8 cellular contexts compared by ENCODE assay signal in the genomic region with DNA sequence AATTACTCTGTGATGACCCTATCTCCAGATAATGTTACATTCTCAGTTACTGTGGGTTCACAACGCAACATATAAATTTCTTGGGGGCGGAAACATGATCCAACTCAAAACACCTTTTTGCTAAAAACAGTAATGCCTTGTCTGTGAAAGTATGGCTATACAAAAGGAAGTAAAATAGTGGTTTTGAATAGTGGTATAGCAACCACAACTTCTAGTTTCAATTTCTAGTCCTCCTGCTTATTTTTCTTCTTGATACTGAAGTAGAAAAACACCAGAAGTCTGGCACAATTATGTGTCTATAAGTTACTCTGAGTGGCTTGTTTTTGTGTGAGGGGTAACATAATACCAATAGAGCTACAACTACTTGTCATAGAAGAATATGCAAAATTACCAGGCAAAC. TPM values are rescaled to one million over a fixed set of nuclear protein-coding genes. Genes with fewer than 3 reads are reported as not detected.
DNase-seq lines count a peak whose midpoint lies in the region; ATAC-seq, FAIRE-seq and TF ChIP-seq lines count a peak whose summit lies in the region.

No MANE protein-coding gene starts in this region.

- peak; percentile 53 for ATAC-seq in GM21423 (IDR thresholded peaks at IDR 0.05; ENCODE audit: unreplicated experiment)
- ATAC-seq in HG03432 (IDR thresholded peaks at IDR 0.05; ENCODE audit: unreplicated experiment): peak; percentile 65
- ATAC-seq in activated T-helper 17 cell treated with anti-CD3 and anti-CD28 coated beads, Interleukin-2, amount 50 U/mL, for 72 hours (replicated peaks): peak; percentile 85
- no peak for ATAC-seq in GM18873 (IDR thresholded peaks at IDR 0.05; ENCODE audit: low FRiP score, unreplicated experiment)

- no peaks in the 10 kb centered on the region for H3K27me3 Mint-ChIP-seq in activated T-helper 17 cell treated with anti-CD3 and anti-CD28 coated beads, Interleukin-2, amount 50 U/mL, for 72 hours
- H3K27me3 Mint-ChIP-seq in type B pancreatic cell: peaks cover 2% of the 10 kb centered on the region

- peak overlapping the region; percentile 41 for H3K4me3 Mint-ChIP-seq in activated T-helper 17 cell treated with anti-CD3 and anti-CD28 coated beads, Interleukin-2, amount 50 U/mL, for 72 hours
- H3K4me3 Mint-ChIP-seq in type B pancreatic cell: no peak overlapping the region

- peak overlapping the region; percentile 52 for H3K27ac Mint-ChIP-seq in activated T-helper 17 cell treated with anti-CD3 and anti-CD28 coated beads, Interleukin-2, amount 50 U/mL, for 72 hours
- no peak overlapping the region for H3K27ac Mint-ChIP-seq in type B pancreatic cell

- H3K9me3 Mint-ChIP-seq in activated T-helper 17 cell treated with anti-CD3 and anti-CD28 coated beads, Interleukin-2, amount 50 U/mL, for 72 hours: no peaks in the 10 kb centered on the region
- H3K9me3 Mint-ChIP-seq in type B pancreatic cell: no peaks in the 10 kb centered on the region

- TF ChIP-seq CTCF in type B pancreatic cell (conservative IDR thresholded peaks at IDR 0.05): no peak

- H3K4me1 Mint-ChIP-seq in activated T-helper 17 cell treated with anti-CD3 and anti-CD28 coated beads, Interleukin-2, amount 50 U/mL, for 72 hours: peaks cover 13% of the 10 kb centered on the region
- no peaks in the 10 kb centered on the region for H3K4me1 Mint-ChIP-seq in type B pancreatic cell (ENCODE audit: unreplicated experiment)

- DNase-seq in GM18507 (ENCODE audit: extremely low spot score, insufficient read length, low read depth) (no peak), type B pancreatic cell (ENCODE audit: extremely low spot score, unreplicated experiment) (no peak), NCI-H2196 (lab: John Stamatoyannopoulos, UW; ENCODE audit: unreplicated experiment) (no peak), NCI-H510A treated with DMSO at 0.1 percent for 48 hours (lab: John Stamatoyannopoulos, UW) (no peak)

- H3K36me3 Mint-ChIP-seq in activated T-helper 17 cell treated with anti-CD3 and anti-CD28 coated beads, Interleukin-2, amount 50 U/mL, for 72 hours (ENCODE audit: low read depth): no peaks in the 10 kb centered on the region
- H3K36me3 Mint-ChIP-seq in type B pancreatic cell: no peaks in the 10 kb centered on the region

- FAIRE-seq in GM18507 (lab: Jason Lieb, UNC): peak; percentile 82

RNA-seq across cellular contexts. Expression of a gene that starts 21.5 kb away (rescaled TPM):
- 10 to 100 TPM; 34.8 to 37.1 TPM for total RNA-seq in activated T-helper 17 cell treated with anti-CD3 and anti-CD28 coated beads, Interleukin-2, amount 50 U/mL, for 72 hours
- total RNA-seq in type B pancreatic cell (ENCODE audit: low replicate concordance): 25.8 and 26.2 TPM in 2 replicates
